8 cellular contexts compared by ENCODE assay signal in genomic region chrX:118345401-118346257, GRCh38. TPM values are rescaled to one million over a fixed set of nuclear protein-coding genes. Genes with fewer than 3 reads are reported as not detected.
A peak's percentile ranks its signal among the peaks of the same experiment; 100 is the strongest.
DNase-seq lines count a peak whose midpoint lies in the region; ATAC-seq and TF ChIP-seq lines count a peak whose summit lies in the region.

A gene with protein sequence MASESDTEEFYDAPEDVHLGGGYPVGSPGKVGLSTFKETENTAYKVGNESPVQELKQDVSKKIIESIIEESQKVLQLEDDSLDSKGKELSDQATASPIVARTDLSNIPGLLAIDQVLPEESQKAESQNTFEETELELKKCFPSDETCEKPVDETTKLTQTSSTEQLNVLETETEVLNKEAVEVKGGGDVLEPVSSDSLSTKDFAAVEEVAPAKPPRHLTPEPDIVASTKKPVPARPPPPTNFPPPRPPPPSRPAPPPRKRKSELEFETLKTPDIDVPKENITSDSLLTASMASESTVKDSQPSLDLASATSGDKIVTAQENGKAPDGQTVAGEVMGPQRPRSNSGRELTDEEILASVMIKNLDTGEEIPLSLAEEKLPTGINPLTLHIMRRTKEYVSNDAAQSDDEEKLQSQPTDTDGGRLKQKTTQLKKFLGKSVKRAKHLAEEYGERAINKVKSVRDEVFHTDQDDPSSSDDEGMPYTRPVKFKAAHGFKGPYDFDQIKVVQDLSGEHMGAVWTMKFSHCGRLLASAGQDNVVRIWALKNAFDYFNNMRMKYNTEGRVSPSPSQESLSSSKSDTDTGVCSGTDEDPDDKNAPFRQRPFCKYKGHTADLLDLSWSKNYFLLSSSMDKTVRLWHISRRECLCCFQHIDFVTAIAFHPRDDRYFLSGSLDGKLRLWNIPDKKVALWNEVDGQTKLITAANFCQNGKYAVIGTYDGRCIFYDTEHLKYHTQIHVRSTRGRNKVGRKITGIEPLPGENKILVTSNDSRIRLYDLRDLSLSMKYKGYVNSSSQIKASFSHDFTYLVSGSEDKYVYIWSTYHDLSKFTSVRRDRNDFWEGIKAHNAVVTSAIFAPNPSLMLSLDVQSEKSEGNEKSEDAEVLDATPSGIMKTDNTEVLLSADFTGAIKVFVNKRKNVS (plus strand): TSS chrX:118346106. CDS start chrX:118346504, 398 bp downstream.

- WGBS in lung, 2 donors = 0 to 34% methylated on average over 49 to 62 of the region's 62 CpGs

- peaks cover 32 to 45% (median 41%) of the 10 kb centered on the region in 3 donors for H3K4me1 Mint-ChIP-seq in CD8-positive, alpha-beta memory T cell

- no peaks in the 10 kb centered on the region for H3K27me3 ChIP-seq in CD8-positive, alpha-beta memory T cell (ENCODE audit: insufficient read depth, low read length, poor library complexity, severe bottlenecking)
- no peaks in the 10 kb centered on the region for H3K27me3 ChIP-seq in lung (ENCODE audit: control insufficient read depth, insufficient read depth)

- peak; percentile 86 to 96 (median 92) for DNase-seq in CD8-positive, alpha-beta memory T cell
- DNase-seq in HS-5 (ENCODE audit: low read depth) (peak; percentile 76), lung (ENCODE audit: low spot score) (peak; percentile 93)
- peak; percentile 88 for DNase-seq in NK-92 treated with Interleukin-12 subunit alpha and Interleukin-12 subunit beta, amount 100 ng/mL, for 24 hours (lab: John Stamatoyannopoulos, UW)
- DNase-seq in activated CD8-positive, alpha-beta memory T cell treated with anti-CD3 and anti-CD28 coated beads for 24 hours = peak; percentile 93
- DNase-seq in effector CD4-positive, alpha-beta T cell = peak; percentile 86
- peak; percentile 70 to 90 (median 88) for DNase-seq in stimulated activated CD4-positive, alpha-beta T cell treated with anti-CD3 and anti-CD28 coated beads, TNF-alpha, amount 100 ng/mL, for 4 hours (ENCODE audit: low read depth in 3 of 3)

- peaks cover 25% of the 10 kb centered on the region for H3K4me1 ChIP-seq in CD8-positive, alpha-beta memory T cell (ENCODE audit: insufficient read depth, low read length)
- peaks cover 0 to 5% of the 10 kb centered on the region in 2 donors for H3K4me1 ChIP-seq in lung (ENCODE audit: control insufficient read depth in 2 of 2, insufficient read depth in 2 of 2, low read length in 2 of 2)

- H3K27ac Mint-ChIP-seq in CD8-positive, alpha-beta memory T cell = peak within 1 kb of the TSS; percentile 96 to 99 (median 98)

- CTCF ChIA-PET in CD8-positive, alpha-beta memory T cell (lab: Charles Lee) = no interaction called here

- peak within 1 kb of the TSS; percentile 97 to 100 (median 99) for H3K4me3 Mint-ChIP-seq in CD8-positive, alpha-beta memory T cell

- H3K36me3 ChIP-seq in CD8-positive, alpha-beta memory T cell (ENCODE audit: insufficient read depth, low read length) = no peaks in the 10 kb centered on the region
- no peaks in the 10 kb centered on the region for H3K36me3 ChIP-seq in lung (ENCODE audit: control insufficient read depth in 2 of 2, insufficient read depth in 2 of 2, low read length in 2 of 2)

- H3K36me3 Mint-ChIP-seq in CD8-positive, alpha-beta memory T cell = peaks cover 0 to 12% (median 0%) of the 10 kb centered on the region in 3 donors

- peak; percentile 87 for ATAC-seq in GM19468 (IDR thresholded peaks at IDR 0.05; ENCODE audit: extremely low read depth, unreplicated experiment)
- peak; percentile 95 for ATAC-seq in lung (ENCODE audit: insufficient read depth, low FRiP score)

- POLR2A ChIA-PET in CD8-positive, alpha-beta memory T cell (lab: Charles Lee) = interaction anchor here (0.7 to 1.1 kb wide), 2 partner anchors 26 to 150 kb away, joined by 3 read pairs; partner anchors contain the start of gene DOCK11

- H3K27me3 Mint-ChIP-seq in CD8-positive, alpha-beta memory T cell = peaks cover 0 to 9% of the 10 kb centered on the region in 2 donors

- peak within 1 kb of the TSS; percentile 87 for H3K4me3 ChIP-seq in CD8-positive, alpha-beta memory T cell (ENCODE audit: low read length)
- H3K4me3 ChIP-seq in lung = peak within 1 kb of the TSS; percentile 65

- no peaks in the 10 kb centered on the region for H3K9me3 ChIP-seq in CD8-positive, alpha-beta memory T cell (ENCODE audit: low read length)
- no peaks in the 10 kb centered on the region for H3K9me3 ChIP-seq in lung (ENCODE audit: control insufficient read depth in 2 of 2, insufficient read depth in 1 of 2, low read length in 1 of 2)

- no peaks in the 10 kb centered on the region for H3K9me3 Mint-ChIP-seq in CD8-positive, alpha-beta memory T cell

- TF ChIP-seq CTCF in lung (IDR thresholded peaks at IDR 0.05; ENCODE audit: control extremely low read depth, extremely low read depth) = no peak

- peak within 1 kb of the TSS; percentile 88 for H3K27ac ChIP-seq in CD8-positive, alpha-beta memory T cell (ENCODE audit: low read depth, low read length)
- H3K27ac ChIP-seq in lung (ENCODE audit: low read depth in 1 of 2, low read length in 1 of 2) = peak within 1 kb of the TSS; percentile 77 to 89

RNA-seq across cellular contexts. Expression of the gene that starts here (rescaled TPM):
- total RNA-seq in CD8-positive, alpha-beta memory T cell = 10 to 100 TPM; 12.1 to 12.4 TPM
- polyA plus RNA-seq in CD8-positive, alpha-beta memory T cell = 9.3 TPM
- total RNA-seq in lung = 10 to 100 TPM; 13.6 to 15.8 TPM
- polyA plus RNA-seq in lung = 1 to 10 TPM; 3.0 to 6.9 TPM

Comparison
In these comparisons a context has a peak if more than half of its experiments do, and no peak if none do; other contexts are left out.
1. Peak in every context shown above with its lines: DNase-seq, ATAC-seq, H3K4me3 ChIP-seq and H3K27ac ChIP-seq.